Comparison of ENCODE assay signal across 1 cellular context in the genomic region with DNA sequence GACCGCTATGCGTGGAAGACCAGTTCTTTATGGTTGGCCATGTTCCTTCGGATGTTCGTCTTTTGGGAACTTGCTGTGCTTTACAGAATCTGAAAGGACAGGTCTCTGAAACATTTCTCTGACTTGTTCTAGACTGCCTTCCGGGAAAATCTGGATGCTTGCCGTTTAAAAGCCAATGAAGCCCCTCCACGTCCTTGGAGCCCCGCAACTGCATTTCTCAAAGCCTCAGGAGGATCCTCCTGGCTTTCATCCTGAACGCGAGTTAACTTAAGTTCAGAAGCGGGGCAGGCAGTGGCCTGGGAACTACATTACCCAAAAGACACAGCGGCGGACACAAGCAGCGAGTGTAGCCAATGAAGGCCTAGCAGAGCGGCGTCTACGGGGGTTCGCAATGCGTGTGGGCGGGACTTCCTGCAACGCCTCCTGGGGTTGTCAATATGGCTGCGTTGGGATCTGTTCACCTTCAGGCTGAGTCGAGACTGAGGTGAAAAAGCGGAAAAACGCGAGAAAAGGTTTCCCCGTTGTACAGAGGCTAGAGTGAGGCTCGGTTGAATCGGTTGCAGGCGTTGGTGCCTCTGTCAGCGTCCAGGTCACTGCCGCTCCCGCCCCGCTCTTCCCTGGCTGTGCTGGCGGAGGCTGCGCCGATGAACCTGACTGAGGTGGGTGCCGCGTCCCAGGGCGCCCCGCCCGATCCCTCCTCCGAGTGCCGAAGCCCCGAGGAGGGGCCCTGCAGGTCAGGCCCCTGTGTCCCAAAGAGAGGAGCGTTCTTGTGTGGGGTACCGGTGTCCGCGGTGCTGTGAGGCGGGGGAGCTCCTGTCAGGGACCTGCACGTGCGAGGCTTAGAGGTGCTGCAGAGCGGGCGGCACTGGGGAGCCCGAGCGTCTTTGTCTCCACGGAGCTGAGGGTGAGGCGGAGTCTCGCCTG.
A peak's percentile ranks its signal among the peaks of the same experiment; 100 is the strongest.
TF ChIP-seq lines count a peak whose summit lies in the region.

A gene (plus strand): TSS at position 414 of the 924 bp plus-strand sequence. CDS start 2,455 bp downstream, outside the sequence.

TF ChIP-seq in HepG2, 621 proteins besides CTCF, POLR2A, EP300 and RAD21 (continued from another document and continues in another):
- TF ChIP-seq, protein P1, sequence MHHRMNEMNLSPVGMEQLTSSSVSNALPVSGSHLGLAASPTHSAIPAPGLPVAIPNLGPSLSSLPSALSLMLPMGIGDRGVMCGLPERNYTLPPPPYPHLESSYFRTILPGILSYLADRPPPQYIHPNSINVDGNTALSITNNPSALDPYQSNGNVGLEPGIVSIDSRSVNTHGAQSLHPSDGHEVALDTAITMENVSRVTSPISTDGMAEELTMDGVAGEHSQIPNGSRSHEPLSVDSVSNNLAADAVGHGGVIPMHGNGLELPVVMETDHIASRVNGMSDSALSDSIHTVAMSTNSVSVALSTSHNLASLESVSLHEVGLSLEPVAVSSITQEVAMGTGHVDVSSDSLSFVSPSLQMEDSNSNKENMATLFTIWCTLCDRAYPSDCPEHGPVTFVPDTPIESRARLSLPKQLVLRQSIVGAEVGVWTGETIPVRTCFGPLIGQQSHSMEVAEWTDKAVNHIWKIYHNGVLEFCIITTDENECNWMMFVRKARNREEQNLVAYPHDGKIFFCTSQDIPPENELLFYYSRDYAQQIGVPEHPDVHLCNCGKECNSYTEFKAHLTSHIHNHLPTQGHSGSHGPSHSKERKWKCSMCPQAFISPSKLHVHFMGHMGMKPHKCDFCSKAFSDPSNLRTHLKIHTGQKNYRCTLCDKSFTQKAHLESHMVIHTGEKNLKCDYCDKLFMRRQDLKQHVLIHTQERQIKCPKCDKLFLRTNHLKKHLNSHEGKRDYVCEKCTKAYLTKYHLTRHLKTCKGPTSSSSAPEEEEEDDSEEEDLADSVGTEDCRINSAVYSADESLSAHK (CRISPR knock-in tag; IDR thresholded peaks at IDR 0.05; ENCODE audit: borderline replicate concordance) = no peak
- TF ChIP-seq ZNF777 (CRISPR knock-in tag; IDR thresholded peaks at IDR 0.05) (no peak), PRPF4 (IDR thresholded peaks at IDR 0.05; ENCODE audit: low read depth, low read length, poor library complexity, severe bottlenecking) (no peak), FOXK2 (IDR thresholded peaks at IDR 0.05) (peak; percentile 81), ZSCAN22 (CRISPR knock-in tag; IDR thresholded peaks at IDR 0.05) (no peak), MAZ (IDR thresholded peaks at IDR 0.05; ENCODE audit: borderline replicate concordance, low read depth, low read length) (no peak), MAZ (CRISPR knock-in tag; IDR thresholded peaks at IDR 0.05; ENCODE audit: low read depth) (peak; percentile 81), NFKBIZ (CRISPR knock-in tag; IDR thresholded peaks at IDR 0.05) (0 out of 2 replicates have a peak, but pooled peaks have one; percentile 27), NCOR1 (IDR thresholded peaks at IDR 0.05; ENCODE audit: borderline replicate concordance, low read length) (no peak), SRF (IDR thresholded peaks at IDR 0.05; ENCODE audit: low read depth, low read length) (no peak), ZNF547 (CRISPR knock-in tag; IDR thresholded peaks at IDR 0.05) (0 out of 2 replicates have a peak, but pooled peaks have one; percentile 37), ERF (CRISPR knock-in tag; IDR thresholded peaks at IDR 0.05) (0 out of 2 replicates have a peak, but pooled peaks have one; percentile 60), HOXA9 (CRISPR knock-in tag; IDR thresholded peaks at IDR 0.05; ENCODE audit: borderline replicate concordance) (no peak), ZNF326 (CRISPR knock-in tag; IDR thresholded peaks at IDR 0.05; ENCODE audit: borderline replicate concordance) (no peak), ZNF460 (CRISPR knock-in tag; IDR thresholded peaks at IDR 0.05; ENCODE audit: borderline replicate concordance) (no peak), ZNF441 (CRISPR knock-in tag; IDR thresholded peaks at IDR 0.05; ENCODE audit: borderline replicate concordance) (no peak), TEAD2 (CRISPR knock-in tag; IDR thresholded peaks at IDR 0.05) (no peak), ZNF567 (CRISPR knock-in tag; IDR thresholded peaks at IDR 0.05; ENCODE audit: borderline replicate concordance) (peak; percentile 65; the same call in 1 of the 2 replicates), MED1 (CRISPR knock-in tag; IDR thresholded peaks at IDR 0.05) (no peak; the same call in 1 of the 2 replicates), ZNF747 (CRISPR knock-in tag; IDR thresholded peaks at IDR 0.05; ENCODE audit: borderline replicate concordance) (peak; percentile 61; the same call in 1 of the 2 replicates), ATAD3A (CRISPR knock-in tag; IDR thresholded peaks at IDR 0.05) (no peak), ZNF713 (CRISPR knock-in tag; IDR thresholded peaks at IDR 0.05) (0 out of 2 replicates have a peak, but pooled peaks have one; percentile 40), NFYB (CRISPR knock-in tag; IDR thresholded peaks at IDR 0.05) (peak; percentile 94), ZBTB21 (CRISPR knock-in tag; IDR thresholded peaks at IDR 0.05) (no peak)
- TF ChIP-seq, protein P2, sequence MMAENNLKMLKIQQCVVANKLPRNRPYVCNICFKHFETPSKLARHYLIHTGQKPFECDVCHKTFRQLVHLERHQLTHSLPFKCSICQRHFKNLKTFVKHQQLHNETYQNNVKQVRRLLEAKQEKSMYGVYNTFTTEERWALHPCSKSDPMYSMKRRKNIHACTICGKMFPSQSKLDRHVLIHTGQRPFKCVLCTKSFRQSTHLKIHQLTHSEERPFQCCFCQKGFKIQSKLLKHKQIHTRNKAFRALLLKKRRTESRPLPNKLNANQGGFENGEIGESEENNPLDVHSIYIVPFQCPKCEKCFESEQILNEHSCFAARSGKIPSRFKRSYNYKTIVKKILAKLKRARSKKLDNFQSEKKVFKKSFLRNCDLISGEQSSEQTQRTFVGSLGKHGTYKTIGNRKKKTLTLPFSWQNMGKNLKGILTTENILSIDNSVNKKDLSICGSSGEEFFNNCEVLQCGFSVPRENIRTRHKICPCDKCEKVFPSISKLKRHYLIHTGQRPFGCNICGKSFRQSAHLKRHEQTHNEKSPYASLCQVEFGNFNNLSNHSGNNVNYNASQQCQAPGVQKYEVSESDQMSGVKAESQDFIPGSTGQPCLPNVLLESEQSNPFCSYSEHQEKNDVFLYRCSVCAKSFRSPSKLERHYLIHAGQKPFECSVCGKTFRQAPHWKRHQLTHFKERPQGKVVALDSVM (CRISPR knock-in tag; IDR thresholded peaks at IDR 0.05) = 0 out of 2 replicates have a peak, but pooled peaks have one; percentile 21
- TF ChIP-seq, protein P3, sequence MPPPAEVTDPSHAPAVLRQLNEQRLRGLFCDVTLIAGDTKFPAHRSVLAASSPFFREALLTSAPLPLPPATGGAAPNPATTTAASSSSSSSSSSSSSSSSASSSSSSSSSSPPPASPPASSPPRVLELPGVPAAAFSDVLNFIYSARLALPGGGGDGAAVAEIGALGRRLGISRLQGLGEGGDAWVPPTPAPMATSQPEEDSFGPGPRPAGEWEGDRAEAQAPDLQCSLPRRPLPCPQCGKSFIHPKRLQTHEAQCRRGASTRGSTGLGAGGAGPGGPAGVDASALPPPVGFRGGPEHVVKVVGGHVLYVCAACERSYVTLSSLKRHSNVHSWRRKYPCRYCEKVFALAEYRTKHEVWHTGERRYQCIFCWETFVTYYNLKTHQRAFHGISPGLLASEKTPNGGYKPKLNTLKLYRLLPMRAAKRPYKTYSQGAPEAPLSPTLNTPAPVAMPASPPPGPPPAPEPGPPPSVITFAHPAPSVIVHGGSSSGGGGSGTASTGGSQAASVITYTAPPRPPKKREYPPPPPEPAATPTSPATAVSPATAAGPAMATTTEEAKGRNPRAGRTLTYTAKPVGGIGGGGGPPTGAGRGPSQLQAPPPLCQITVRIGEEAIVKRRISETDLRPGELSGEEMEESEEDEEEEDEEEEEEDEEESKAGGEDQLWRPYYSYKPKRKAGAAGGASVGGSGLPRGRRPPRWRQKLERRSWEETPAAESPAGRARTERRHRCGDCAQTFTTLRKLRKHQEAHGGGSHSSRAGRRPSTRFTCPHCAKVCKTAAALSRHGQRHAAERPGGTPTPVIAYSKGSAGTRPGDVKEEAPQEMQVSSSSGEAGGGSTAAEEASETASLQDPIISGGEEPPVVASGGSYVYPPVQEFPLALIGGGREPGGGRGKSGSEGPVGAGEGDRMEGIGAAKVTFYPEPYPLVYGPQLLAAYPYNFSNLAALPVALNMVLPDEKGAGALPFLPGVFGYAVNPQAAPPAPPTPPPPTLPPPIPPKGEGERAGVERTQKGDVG (CRISPR knock-in tag; IDR thresholded peaks at IDR 0.05; ENCODE audit: borderline replicate concordance) = peak; percentile 80; the same call in 1 of the 2 replicates
- TF ChIP-seq, protein P4, sequence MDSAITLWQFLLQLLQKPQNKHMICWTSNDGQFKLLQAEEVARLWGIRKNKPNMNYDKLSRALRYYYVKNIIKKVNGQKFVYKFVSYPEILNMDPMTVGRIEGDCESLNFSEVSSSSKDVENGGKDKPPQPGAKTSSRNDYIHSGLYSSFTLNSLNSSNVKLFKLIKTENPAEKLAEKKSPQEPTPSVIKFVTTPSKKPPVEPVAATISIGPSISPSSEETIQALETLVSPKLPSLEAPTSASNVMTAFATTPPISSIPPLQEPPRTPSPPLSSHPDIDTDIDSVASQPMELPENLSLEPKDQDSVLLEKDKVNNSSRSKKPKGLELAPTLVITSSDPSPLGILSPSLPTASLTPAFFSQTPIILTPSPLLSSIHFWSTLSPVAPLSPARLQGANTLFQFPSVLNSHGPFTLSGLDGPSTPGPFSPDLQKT (CRISPR knock-in tag; IDR thresholded peaks at IDR 0.05; ENCODE audit: borderline replicate concordance) = no peak
- TF ChIP-seq, protein P5, sequence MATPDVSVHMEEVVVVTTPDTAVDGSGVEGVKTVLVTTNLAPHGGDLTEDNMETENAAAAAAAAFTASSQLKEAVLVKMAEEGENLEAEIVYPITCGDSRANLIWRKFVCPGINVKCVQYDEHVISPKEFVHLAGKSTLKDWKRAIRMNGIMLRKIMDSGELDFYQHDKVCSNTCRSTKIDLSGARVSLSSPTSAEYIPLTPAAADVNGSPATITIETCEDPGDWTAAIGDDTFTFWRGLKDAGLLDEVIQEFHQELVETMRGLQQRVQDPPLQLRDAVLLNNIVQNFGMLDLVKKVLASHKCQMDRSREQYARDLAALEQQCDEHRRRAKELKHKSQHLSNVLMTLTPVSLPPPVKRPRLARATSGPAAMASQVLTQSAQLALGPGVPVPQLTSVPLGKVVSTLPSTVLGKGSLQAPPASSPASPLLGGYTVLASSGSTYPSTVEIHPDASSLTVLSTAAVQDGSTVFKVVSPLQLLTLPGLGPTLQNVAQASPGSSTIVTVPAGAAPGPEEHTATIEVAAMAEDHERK (CRISPR knock-in tag; IDR thresholded peaks at IDR 0.05; ENCODE audit: low read depth) = peak; percentile 98
- TF ChIP-seq, protein P6, sequence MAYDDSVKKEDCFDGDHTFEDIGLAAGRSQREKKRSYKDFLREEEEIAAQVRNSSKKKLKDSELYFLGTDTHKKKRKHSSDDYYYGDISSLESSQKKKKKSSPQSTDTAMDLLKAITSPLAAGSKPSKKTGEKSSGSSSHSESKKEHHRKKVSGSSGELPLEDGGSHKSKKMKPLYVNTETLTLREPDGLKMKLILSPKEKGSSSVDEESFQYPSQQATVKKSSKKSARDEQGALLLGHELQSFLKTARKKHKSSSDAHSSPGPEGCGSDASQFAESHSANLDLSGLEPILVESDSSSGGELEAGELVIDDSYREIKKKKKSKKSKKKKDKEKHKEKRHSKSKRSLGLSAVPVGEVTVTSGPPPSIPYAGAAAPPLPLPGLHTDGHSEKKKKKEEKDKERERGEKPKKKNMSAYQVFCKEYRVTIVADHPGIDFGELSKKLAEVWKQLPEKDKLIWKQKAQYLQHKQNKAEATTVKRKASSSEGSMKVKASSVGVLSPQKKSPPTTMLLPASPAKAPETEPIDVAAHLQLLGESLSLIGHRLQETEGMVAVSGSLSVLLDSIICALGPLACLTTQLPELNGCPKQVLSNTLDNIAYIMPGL (CRISPR knock-in tag; IDR thresholded peaks at IDR 0.05; ENCODE audit: borderline replicate concordance in 1 of 2, low read depth in 1 of 2) = peak in 1 of 2 experiments; percentile 70; a peak in 1 of 4 replicates
- TF ChIP-seq, protein P7, sequence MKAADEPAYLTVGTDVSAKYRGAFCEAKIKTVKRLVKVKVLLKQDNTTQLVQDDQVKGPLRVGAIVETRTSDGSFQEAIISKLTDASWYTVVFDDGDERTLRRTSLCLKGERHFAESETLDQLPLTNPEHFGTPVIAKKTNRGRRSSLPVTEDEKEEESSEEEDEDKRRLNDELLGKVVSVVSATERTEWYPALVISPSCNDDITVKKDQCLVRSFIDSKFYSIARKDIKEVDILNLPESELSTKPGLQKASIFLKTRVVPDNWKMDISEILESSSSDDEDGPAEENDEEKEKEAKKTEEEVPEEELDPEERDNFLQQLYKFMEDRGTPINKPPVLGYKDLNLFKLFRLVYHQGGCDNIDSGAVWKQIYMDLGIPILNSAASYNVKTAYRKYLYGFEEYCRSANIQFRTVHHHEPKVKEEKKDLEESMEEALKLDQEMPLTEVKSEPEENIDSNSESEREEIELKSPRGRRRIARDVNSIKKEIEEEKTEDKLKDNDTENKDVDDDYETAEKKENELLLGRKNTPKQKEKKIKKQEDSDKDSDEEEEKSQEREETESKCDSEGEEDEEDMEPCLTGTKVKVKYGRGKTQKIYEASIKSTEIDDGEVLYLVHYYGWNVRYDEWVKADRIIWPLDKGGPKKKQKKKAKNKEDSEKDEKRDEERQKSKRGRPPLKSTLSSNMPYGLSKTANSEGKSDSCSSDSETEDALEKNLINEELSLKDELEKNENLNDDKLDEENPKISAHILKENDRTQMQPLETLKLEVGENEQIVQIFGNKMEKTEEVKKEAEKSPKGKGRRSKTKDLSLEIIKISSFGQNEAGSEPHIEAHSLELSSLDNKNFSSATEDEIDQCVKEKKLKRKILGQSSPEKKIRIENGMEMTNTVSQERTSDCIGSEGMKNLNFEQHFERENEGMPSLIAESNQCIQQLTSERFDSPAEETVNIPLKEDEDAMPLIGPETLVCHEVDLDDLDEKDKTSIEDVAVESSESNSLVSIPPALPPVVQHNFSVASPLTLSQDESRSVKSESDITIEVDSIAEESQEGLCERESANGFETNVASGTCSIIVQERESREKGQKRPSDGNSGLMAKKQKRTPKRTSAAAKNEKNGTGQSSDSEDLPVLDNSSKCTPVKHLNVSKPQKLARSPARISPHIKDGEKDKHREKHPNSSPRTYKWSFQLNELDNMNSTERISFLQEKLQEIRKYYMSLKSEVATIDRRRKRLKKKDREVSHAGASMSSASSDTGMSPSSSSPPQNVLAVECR (CRISPR knock-in tag; IDR thresholded peaks at IDR 0.05; ENCODE audit: borderline replicate concordance) = peak; percentile 83; the same call in 1 of the 2 replicates
- TF ChIP-seq, protein P8, sequence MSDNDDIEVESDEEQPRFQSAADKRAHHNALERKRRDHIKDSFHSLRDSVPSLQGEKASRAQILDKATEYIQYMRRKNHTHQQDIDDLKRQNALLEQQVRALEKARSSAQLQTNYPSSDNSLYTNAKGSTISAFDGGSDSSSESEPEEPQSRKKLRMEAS (IDR thresholded peaks at IDR 0.05) = peak; percentile 53; the same call in 1 of the 2 replicates
- TF ChIP-seq, protein P9, sequence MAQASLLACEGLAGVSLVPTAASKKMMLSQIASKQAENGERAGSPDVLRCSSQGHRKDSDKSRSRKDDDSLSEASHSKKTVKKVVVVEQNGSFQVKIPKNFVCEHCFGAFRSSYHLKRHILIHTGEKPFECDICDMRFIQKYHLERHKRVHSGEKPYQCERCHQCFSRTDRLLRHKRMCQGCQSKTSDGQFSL (CRISPR knock-in tag; IDR thresholded peaks at IDR 0.05) = 0 out of 2 replicates have a peak, but pooled peaks have one; percentile 7
- TF ChIP-seq, protein P10, sequence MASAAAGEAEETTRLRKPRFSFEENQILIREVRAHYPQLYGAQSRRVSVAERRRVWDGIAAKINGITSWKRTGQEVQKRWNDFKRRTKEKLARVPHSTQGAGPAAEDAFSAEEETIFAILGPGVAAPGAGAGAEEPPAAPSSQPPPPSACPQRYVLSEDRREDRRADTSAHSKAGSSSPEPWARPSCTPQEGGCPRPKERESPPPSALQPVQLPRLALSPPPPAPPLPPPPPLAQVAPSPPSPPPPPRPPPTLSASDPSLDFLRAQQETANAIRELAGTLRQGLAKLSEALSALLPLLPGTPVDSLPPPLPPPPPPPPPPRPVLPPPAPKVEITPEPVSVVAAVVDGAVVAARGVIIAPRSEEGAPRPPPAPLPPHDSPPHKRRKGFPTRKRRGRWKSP (CRISPR knock-in tag; IDR thresholded peaks at IDR 0.05) = 0 out of 2 replicates have a peak, but pooled peaks have one; percentile 51
